37 cellular contexts compared by ENCODE assay signal in genomic region chr7:28582226-28582625, GRCh38.
"Had no signal": no experiment of that assay in that cellular context is flagged by ENCODE, and none has a peak within 500 bp of the region (broad histone marks: within the 10 kb centered on the region; RNA-seq: fewer than 3 reads in every experiment).

No MANE protein-coding gene starts in this region.

- H3K27ac ChIP-seq: adrenal gland, ascending aorta, body of pancreas, brain microvascular endothelial cell, breast epithelium, cardiac muscle cell had no signal

- H3K9me3 Mint-ChIP-seq: activated naive CD4-positive, alpha-beta T cell treated with anti-CD3 and anti-CD28 coated beads for 36 hours; activated naive CD4-positive, alpha-beta T cell treated with anti-CD3 and anti-CD28 coated beads, Interleukin-2, amount 10 ng/mL, durations not matched to agents 7 days and 5 days; activated naive CD4-positive, alpha-beta T cell treated with anti-CD3 and anti-CD28 coated beads, Interleukin-2, amount 50 U/mL, for 24 hours; activated naive CD4-positive, alpha-beta T cell treated with anti-CD3 and anti-CD28 coated beads, Interleukin-2, amount 50 U/mL, for 72 hours; activated naive CD8-positive, alpha-beta T cell treated with anti-CD3 and anti-CD28 coated beads for 36 hours; activated naive CD8-positive, alpha-beta T cell treated with anti-CD3 and anti-CD28 coated beads, Interleukin-2, amount 50 U/mL, for 24 hours; activated T-cell treated with anti-CD3 and anti-CD28 coated beads, Interleukin-2, amount 50 U/mL, for 24 hours; activated T-cell treated with anti-CD3 and anti-CD28 coated beads, Interleukin-2, amount 50 U/mL, for 4 hours; activated T-cell treated with anti-CD3 and anti-CD28 coated beads, Interleukin-2, amount 50 U/mL, for 72 hours; activated T-helper 1 cell treated with anti-CD3 and anti-CD28 coated beads, Interleukin-12 subunit alpha, Interleukin-12 subunit beta, Interleukin-2, Interleukin-4 antibody, amounts not matched to agents 30 ng/mL and 10 ng/mL and 1 ng/mL, durations not matched to agents 14 hours and 24 hours and 36 hours; activated T-helper 17 cell treated with anti-CD3 and anti-CD28 coated beads, Interleukin-2, amount 50 U/mL, for 72 hours; activated T-helper 2 cell treated with anti-CD3 and anti-CD28 coated beads, Interferon-gamma antibody, Interleukin-2, Interleukin-4, amounts not matched to agents 10 μg/mL and 5 μg/mL and 100 μg/mL, durations not matched to agents 14 hours and 24 hours and 36 hours; brain; central memory CD8-positive, alpha-beta T cell had no signal

- H3K9me3 ChIP-seq: adrenal gland, ascending aorta, body of pancreas, breast epithelium had no signal

- H3K27me3 ChIP-seq: adrenal gland, ascending aorta, brain microvascular endothelial cell, cardiac muscle cell had no signal

- H3K36me3 ChIP-seq: adrenal gland, ascending aorta, brain microvascular endothelial cell, breast epithelium, cardiac muscle cell had no signal

- H3K36me3 Mint-ChIP-seq: activated naive CD4-positive, alpha-beta T cell treated with anti-CD3 and anti-CD28 coated beads, Interleukin-2, amount 10 ng/mL, durations not matched to agents 7 days and 5 days; activated naive CD4-positive, alpha-beta T cell treated with anti-CD3 and anti-CD28 coated beads, Interleukin-2, amount 50 U/mL, for 24 hours; activated naive CD4-positive, alpha-beta T cell treated with anti-CD3 and anti-CD28 coated beads, Interleukin-2, amount 50 U/mL, for 72 hours; activated naive CD8-positive, alpha-beta T cell; activated naive CD8-positive, alpha-beta T cell treated with anti-CD3 and anti-CD28 coated beads for 36 hours; brain had no signal

- H3K4me3 Mint-ChIP-seq: activated naive CD4-positive, alpha-beta T cell treated with anti-CD3 and anti-CD28 coated beads for 36 hours; activated naive CD4-positive, alpha-beta T cell treated with anti-CD3 and anti-CD28 coated beads, Interleukin-2, amount 10 ng/mL, durations not matched to agents 7 days and 5 days; activated naive CD4-positive, alpha-beta T cell treated with anti-CD3 and anti-CD28 coated beads, Interleukin-2, amount 50 U/mL, for 24 hours; activated naive CD8-positive, alpha-beta T cell; activated naive CD8-positive, alpha-beta T cell treated with anti-CD3 and anti-CD28 coated beads for 36 hours; activated naive CD8-positive, alpha-beta T cell treated with anti-CD3 and anti-CD28 coated beads, Interleukin-2, amount 50 U/mL, for 24 hours; activated T-cell treated with anti-CD3 and anti-CD28 coated beads, Interleukin-2, amount 50 U/mL, for 24 hours; activated T-cell treated with anti-CD3 and anti-CD28 coated beads, Interleukin-2, amount 50 U/mL, for 4 hours; activated T-cell treated with anti-CD3 and anti-CD28 coated beads, Interleukin-2, amount 50 U/mL, for 72 hours; activated T-helper 1 cell treated with anti-CD3 and anti-CD28 coated beads, Interleukin-12 subunit alpha, Interleukin-12 subunit beta, Interleukin-2, Interleukin-4 antibody, amounts not matched to agents 30 ng/mL and 10 ng/mL and 1 ng/mL, durations not matched to agents 14 hours and 24 hours and 36 hours; activated T-helper 17 cell treated with anti-CD3 and anti-CD28 coated beads, Interleukin-2, amount 50 U/mL, for 72 hours; brain; central memory CD8-positive, alpha-beta T cell had no signal

- H3K4me1 ChIP-seq: adrenal gland, ascending aorta, body of pancreas had no signal

- H3K4me1 Mint-ChIP-seq: activated naive CD4-positive, alpha-beta T cell treated with anti-CD3 and anti-CD28 coated beads, Interleukin-2, amount 10 ng/mL, durations not matched to agents 7 days and 5 days; activated naive CD4-positive, alpha-beta T cell treated with anti-CD3 and anti-CD28 coated beads, Interleukin-2, amount 50 U/mL, for 24 hours; activated naive CD8-positive, alpha-beta T cell treated with anti-CD3 and anti-CD28 coated beads, Interleukin-2, amount 50 U/mL, for 24 hours; activated T-helper 17 cell treated with anti-CD3 and anti-CD28 coated beads, Interleukin-2, amount 50 U/mL, for 72 hours; central memory CD8-positive, alpha-beta T cell had no signal

- H3K27ac Mint-ChIP-seq: activated naive CD4-positive, alpha-beta T cell treated with anti-CD3 and anti-CD28 coated beads for 36 hours; activated naive CD4-positive, alpha-beta T cell treated with anti-CD3 and anti-CD28 coated beads, Interleukin-2, amount 10 ng/mL, durations not matched to agents 7 days and 5 days; activated naive CD4-positive, alpha-beta T cell treated with anti-CD3 and anti-CD28 coated beads, Interleukin-2, amount 50 U/mL, for 24 hours; activated naive CD4-positive, alpha-beta T cell treated with anti-CD3 and anti-CD28 coated beads, Interleukin-2, amount 50 U/mL, for 72 hours; activated naive CD8-positive, alpha-beta T cell; activated naive CD8-positive, alpha-beta T cell treated with anti-CD3 and anti-CD28 coated beads for 36 hours; activated naive CD8-positive, alpha-beta T cell treated with anti-CD3 and anti-CD28 coated beads, Interleukin-2, amount 50 U/mL, for 24 hours; activated T-cell treated with anti-CD3 and anti-CD28 coated beads, Interleukin-2, amount 50 U/mL, for 24 hours; activated T-cell treated with anti-CD3 and anti-CD28 coated beads, Interleukin-2, amount 50 U/mL, for 72 hours; activated T-helper 1 cell treated with anti-CD3 and anti-CD28 coated beads, Interleukin-12 subunit alpha, Interleukin-12 subunit beta, Interleukin-2, Interleukin-4 antibody, amounts not matched to agents 30 ng/mL and 10 ng/mL and 1 ng/mL, durations not matched to agents 14 hours and 24 hours and 36 hours; activated T-helper 17 cell treated with anti-CD3 and anti-CD28 coated beads, Interleukin-2, amount 50 U/mL, for 72 hours; activated T-helper 2 cell treated with anti-CD3 and anti-CD28 coated beads, Interferon-gamma antibody, Interleukin-2, Interleukin-4, amounts not matched to agents 10 μg/mL and 5 μg/mL and 100 μg/mL, durations not matched to agents 14 hours and 24 hours and 36 hours; brain had no signal

- DNase-seq: activated effector memory CD4-positive, alpha-beta T cell treated with anti-CD3 and anti-CD28 coated beads, Interleukin-2, amount 50 U/mL, for 16 hours; activated effector memory CD4-positive, alpha-beta T cell treated with Interleukin-2 at 50 U/mL for 16 hours; activated gamma-delta T cell; activated gamma-delta T cell treated with Interleukin-2 at 50 U/mL for 16 hours; activated naive CD4-positive, alpha-beta T cell; activated naive CD4-positive, alpha-beta T cell treated with anti-CD3 and anti-CD28 coated beads for 36 hours; activated naive CD4-positive, alpha-beta T cell treated with anti-CD3 and anti-CD28 coated beads, Interleukin-2, amount 10 ng/mL, durations not matched to agents 7 days and 5 days; activated naive CD4-positive, alpha-beta T cell treated with anti-CD3 and anti-CD28 coated beads, Interleukin-2, amount 50 U/mL, for 16 hours; activated naive CD4-positive, alpha-beta T cell treated with Interleukin-2 at 50 U/mL for 16 hours; activated naive CD8-positive, alpha-beta T cell treated with anti-CD3 and anti-CD28 coated beads for 36 hours; activated naive CD8-positive, alpha-beta T cell treated with anti-CD3 and anti-CD28 coated beads, Interleukin-2, amount 10 ng/mL, durations not matched to agents 7 days and 5 days; activated naive CD8-positive, alpha-beta T cell treated with anti-CD3 and anti-CD28 coated beads, Interleukin-2, amount 50 U/mL, for 24 hours; activated T-cell treated with anti-CD3 and anti-CD28 coated beads, Interleukin-2, amount 50 U/mL, for 24 hours; activated T-cell treated with anti-CD3 and anti-CD28 coated beads, Interleukin-2, amount 50 U/mL, for 4 hours; activated T-cell treated with anti-CD3 and anti-CD28 coated beads, Interleukin-2, amount 50 U/mL, for 48 hours; adrenal gland; amniotic stem cell; amygdala; anterior cingulate cortex; aorta; body of pancreas; brain microvascular endothelial cell; caudate nucleus; central memory CD4-positive, alpha-beta T cell; cerebellar nuclear complex had no signal

- H3K4me3 ChIP-seq: adrenal gland, ascending aorta, body of pancreas, breast epithelium, cardiac muscle cell had no signal

- H3K27me3 Mint-ChIP-seq: activated naive CD8-positive, alpha-beta T cell; activated naive CD8-positive, alpha-beta T cell treated with anti-CD3 and anti-CD28 coated beads for 36 hours; brain had no signal

- ATAC-seq: activated naive CD4-positive, alpha-beta T cell treated with anti-CD3 and anti-CD28 coated beads, Interleukin-2, amount 50 U/mL, for 72 hours; activated naive CD8-positive, alpha-beta T cell treated with anti-CD3 and anti-CD28 coated beads, Interleukin-2, amount 50 U/mL, for 24 hours; activated T-helper 17 cell treated with anti-CD3 and anti-CD28 coated beads, Interleukin-2, amount 50 U/mL, for 72 hours; body of pancreas had no signal
